ENCODE assay signal across 22 cellular contexts in genomic region chr4:112416464-112416863, GRCh38.
"Had no signal": no experiment of that assay in that cellular context is flagged by ENCODE, and none has a peak within 500 bp of the region (broad histone marks: within the 10 kb centered on the region; RNA-seq: fewer than 3 reads in every experiment).

No MANE protein-coding gene starts in this region.

- H3K27ac Mint-ChIP-seq: activated CD4-positive, alpha-beta memory T cell treated with anti-CD3 and anti-CD28 coated beads, Interleukin-2, amount 10 ng/mL, durations not matched to agents 7 days and 5 days; activated CD4-positive, alpha-beta T cell treated with anti-CD3 and anti-CD28 coated beads, Interleukin-2, amount 10 ng/mL, durations not matched to agents 24 days and 14 days; activated CD8-positive, alpha-beta memory T cell treated with anti-CD3 and anti-CD28 coated beads, Interleukin-2, amount 10 ng/mL, durations not matched to agents 7 days and 5 days; activated naive CD4-positive, alpha-beta T cell treated with anti-CD3 and anti-CD28 coated beads, Interleukin-2, amount 50 U/mL, for 72 hours; brain; stimulated activated memory B cell treated with anti-CD40 and anti-IgM and Interleukin-4, amounts not matched to agents 10 μg/mL and 1 μg/mL and 100 μg/mL, for 72 hours had no signal

- H3K4me3 Mint-ChIP-seq: activated CD4-positive, alpha-beta memory T cell treated with anti-CD3 and anti-CD28 coated beads, Interleukin-2, amount 10 ng/mL, durations not matched to agents 7 days and 5 days; activated CD4-positive, alpha-beta T cell treated with anti-CD3 and anti-CD28 coated beads, Interleukin-2, amount 10 ng/mL, durations not matched to agents 24 days and 14 days; activated CD8-positive, alpha-beta memory T cell treated with anti-CD3 and anti-CD28 coated beads, Interleukin-2, amount 10 ng/mL, durations not matched to agents 7 days and 5 days; brain; stimulated activated memory B cell treated with anti-CD40 and anti-IgM and Interleukin-4, amounts not matched to agents 10 μg/mL and 1 μg/mL and 100 μg/mL, for 72 hours had no signal

- H3K9me3 Mint-ChIP-seq: activated CD4-positive, alpha-beta T cell treated with anti-CD3 and anti-CD28 coated beads, Interleukin-2, amount 10 ng/mL, durations not matched to agents 24 days and 14 days; stimulated activated memory B cell treated with anti-CD40 and anti-IgM and Interleukin-4, amounts not matched to agents 10 μg/mL and 1 μg/mL and 100 μg/mL, for 72 hours had no signal

- DNase-seq: activated CD4-positive, alpha-beta memory T cell treated with anti-CD3 and anti-CD28 coated beads, Interleukin-2, amount 10 ng/mL, durations not matched to agents 7 days and 5 days; activated CD4-positive, alpha-beta T cell treated with anti-CD3 and anti-CD28 coated beads, Interleukin-2, amount 10 ng/mL, durations not matched to agents 24 days and 14 days; activated CD8-positive, alpha-beta memory T cell treated with anti-CD3 and anti-CD28 coated beads, Interleukin-2, amount 10 ng/mL, durations not matched to agents 7 days and 5 days; activated gamma-delta T cell treated with Interleukin-2 at 50 U/mL for 16 hours; aorta; central memory CD4-positive, alpha-beta T cell; dermis blood vessel endothelial cell; effector CD8-positive, alpha-beta T cell; head of caudate nucleus; hypothalamus; left colon; mesenchymal stem cell; mucosa of descending colon; nucleus accumbens; right lobe of liver; stimulated activated CD4-positive, alpha-beta T cell treated with anti-CD3 and anti-CD28 coated beads, Interleukin-2, amount 100 ng/mL, for 24 hours; stomach had no signal

- ATAC-seq: activated CD4-positive, CD25-positive, alpha-beta regulatory T cell treated with anti-CD3 and anti-CD28 coated beads, Interleukin-2, amount 50 U/mL, for 24 hours; activated CD8-positive, alpha-beta memory T cell treated with anti-CD3 and anti-CD28 coated beads, Interleukin-2, amount 10 ng/mL, durations not matched to agents 7 days and 5 days; activated naive CD4-positive, alpha-beta T cell treated with anti-CD3 and anti-CD28 coated beads, Interleukin-2, amount 50 U/mL, for 72 hours; gastroesophageal sphincter; left colon; mucosa of descending colon; right lobe of liver; stimulated activated memory B cell treated with anti-CD40 and anti-IgM and Interleukin-4, amounts not matched to agents 10 μg/mL and 1 μg/mL and 100 μg/mL, for 72 hours had no signal

- H3K27me3 Mint-ChIP-seq: activated CD4-positive, alpha-beta memory T cell treated with anti-CD3 and anti-CD28 coated beads, Interleukin-2, amount 10 ng/mL, durations not matched to agents 7 days and 5 days; activated CD4-positive, alpha-beta T cell treated with anti-CD3 and anti-CD28 coated beads, Interleukin-2, amount 10 ng/mL, durations not matched to agents 24 days and 14 days; activated CD8-positive, alpha-beta memory T cell treated with anti-CD3 and anti-CD28 coated beads, Interleukin-2, amount 10 ng/mL, durations not matched to agents 7 days and 5 days; stimulated activated memory B cell treated with anti-CD40 and anti-IgM and Interleukin-4, amounts not matched to agents 10 μg/mL and 1 μg/mL and 100 μg/mL, for 72 hours had no signal

- H3K4me1 Mint-ChIP-seq: activated CD4-positive, alpha-beta memory T cell treated with anti-CD3 and anti-CD28 coated beads, Interleukin-2, amount 10 ng/mL, durations not matched to agents 7 days and 5 days; activated CD4-positive, alpha-beta T cell treated with anti-CD3 and anti-CD28 coated beads, Interleukin-2, amount 10 ng/mL, durations not matched to agents 24 days and 14 days; activated CD8-positive, alpha-beta memory T cell treated with anti-CD3 and anti-CD28 coated beads, Interleukin-2, amount 10 ng/mL, durations not matched to agents 7 days and 5 days; stimulated activated memory B cell treated with anti-CD40 and anti-IgM and Interleukin-4, amounts not matched to agents 10 μg/mL and 1 μg/mL and 100 μg/mL, for 72 hours had no signal
